8 cellular contexts compared by ENCODE assay signal in the genomic region with DNA sequence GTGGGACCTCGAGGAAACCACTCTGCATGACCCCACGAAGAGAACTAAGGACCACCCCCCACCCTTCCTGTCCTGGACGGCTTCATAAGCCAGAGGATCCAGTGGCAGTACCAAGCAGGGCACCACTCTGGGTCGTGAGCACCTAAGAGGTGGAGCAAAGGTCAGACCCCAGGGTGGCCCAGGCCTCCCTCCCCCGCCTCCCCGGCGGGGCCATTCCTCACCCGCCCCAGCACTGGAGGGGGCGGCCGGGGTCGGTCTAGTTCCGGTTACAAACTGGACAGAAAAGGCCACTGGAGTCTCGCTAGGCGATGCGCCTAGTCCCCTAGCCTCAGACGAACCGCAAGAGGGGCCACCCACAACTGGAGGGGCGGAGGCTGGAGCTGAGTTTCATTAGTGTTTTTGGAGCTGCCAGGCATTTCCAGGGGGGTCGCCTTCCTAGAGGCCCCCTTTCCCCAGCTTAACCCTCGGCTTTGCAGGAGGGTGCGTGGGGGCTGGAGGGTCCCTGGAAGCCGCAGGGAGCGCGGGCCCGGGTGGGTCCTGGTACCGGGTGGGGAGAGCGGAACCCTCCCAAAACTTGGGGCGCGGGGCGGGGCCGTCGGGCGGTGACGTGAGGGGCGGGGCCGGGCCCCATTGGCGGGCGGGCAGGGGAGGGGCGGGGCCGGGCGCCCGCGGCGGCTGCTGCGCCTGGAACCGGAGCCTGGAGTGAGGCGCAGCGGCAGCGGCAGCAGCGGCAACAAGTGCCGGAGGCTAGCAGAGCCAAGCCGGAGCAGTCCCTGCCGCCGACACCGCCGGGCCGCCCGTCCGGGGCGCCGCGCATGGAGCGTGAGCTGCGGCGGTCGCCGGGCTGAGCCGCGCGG. TPM values are rescaled to one million over a fixed set of nuclear protein-coding genes. Genes with fewer than 3 reads are reported as not detected.
DNase-seq lines count a peak whose midpoint lies in the region; ATAC-seq and TF ChIP-seq lines count a peak whose summit lies in the region.

A gene with protein sequence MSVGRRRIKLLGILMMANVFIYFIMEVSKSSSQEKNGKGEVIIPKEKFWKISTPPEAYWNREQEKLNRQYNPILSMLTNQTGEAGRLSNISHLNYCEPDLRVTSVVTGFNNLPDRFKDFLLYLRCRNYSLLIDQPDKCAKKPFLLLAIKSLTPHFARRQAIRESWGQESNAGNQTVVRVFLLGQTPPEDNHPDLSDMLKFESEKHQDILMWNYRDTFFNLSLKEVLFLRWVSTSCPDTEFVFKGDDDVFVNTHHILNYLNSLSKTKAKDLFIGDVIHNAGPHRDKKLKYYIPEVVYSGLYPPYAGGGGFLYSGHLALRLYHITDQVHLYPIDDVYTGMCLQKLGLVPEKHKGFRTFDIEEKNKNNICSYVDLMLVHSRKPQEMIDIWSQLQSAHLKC (plus strand): TSS at position 695 of the 857 bp plus-strand sequence. CDS start 26,106 bp downstream, outside the sequence.

- H3K4me1 Mint-ChIP-seq in dendritic cell treated with granulocyte-macrophage colony-stimulating factor and Interleukin-4, amounts not matched to agents 40 ng/mL and 50 ng/mL, for 4 days (ENCODE audit: low read depth) = peaks cover 49% of the 10 kb centered on the region

- TF ChIP-seq CTCF in 22Rv1 (IDR thresholded peaks at IDR 0.05) = no peak
- no peak for TF ChIP-seq CTCF in left lung (IDR thresholded peaks at IDR 0.05)

- intact Hi-C loops in dendritic cell treated with granulocyte-macrophage colony-stimulating factor and Interleukin-4, amounts not matched to agents 40 ng/mL and 50 ng/mL, for 4 days (cut with micrococcal nuclease) = loop anchor here (5.0 to 10.0 kb wide), 5 partner anchors 89 to 1649 kb away; a partner anchor contains a TSS
- intact Hi-C loops in left lung (cut with DNase I) = no loop called here

- ATAC-seq in GM18502 (IDR thresholded peaks at IDR 0.05; ENCODE audit: poor library complexity, unreplicated experiment) (peak; percentile 60), HG02970 (IDR thresholded peaks at IDR 0.05; ENCODE audit: low FRiP score, unreplicated experiment) (peak; percentile 48), left lung (peak; percentile 89)

- peak within 1 kb of the TSS; percentile 67 for H3K27ac ChIP-seq in 22Rv1
- H3K27ac ChIP-seq in left lung = peak within 1 kb of the TSS; percentile 92 to 93

- DNase-seq in NCI-H510A treated with DMSO at 0.1 percent for 48 hours (lab: John Stamatoyannopoulos, UW) (peak; percentile 72), left lung (peak; percentile 88 to 95)
- peak; percentile 79 to 82 for DNase-seq in activated CD4-positive, alpha-beta T cell treated with anti-CD3 and anti-CD28 coated beads, Interleukin-2, amount 50 U/mL, for 4 hours
- peak; percentile 70 to 83 for DNase-seq in stimulated activated CD4-positive, alpha-beta T cell treated with anti-CD3 and anti-CD28 coated beads, Interleukin-2, amount 100 ng/mL, for 48 hours

- H3K9me3 ChIP-seq in left lung = no peaks in the 10 kb centered on the region

- H3K27ac Mint-ChIP-seq in dendritic cell treated with granulocyte-macrophage colony-stimulating factor and Interleukin-4, amounts not matched to agents 40 ng/mL and 50 ng/mL, for 4 days = peak within 1 kb of the TSS; percentile 93

- H3K4me3 ChIP-seq in left lung = peak within 1 kb of the TSS; percentile 85 to 95

- no peaks in the 10 kb centered on the region for H3K9me3 Mint-ChIP-seq in dendritic cell treated with granulocyte-macrophage colony-stimulating factor and Interleukin-4, amounts not matched to agents 40 ng/mL and 50 ng/mL, for 4 days

- H3K4me1 ChIP-seq in left lung = peaks cover 20 to 43% of the 10 kb centered on the region in 2 donors

- H3K27me3 ChIP-seq in left lung = no peaks in the 10 kb centered on the region

- no peaks in the 10 kb centered on the region for H3K36me3 ChIP-seq in left lung

- H3K4me3 Mint-ChIP-seq in dendritic cell treated with granulocyte-macrophage colony-stimulating factor and Interleukin-4, amounts not matched to agents 40 ng/mL and 50 ng/mL, for 4 days = peak within 1 kb of the TSS; percentile 95

- peaks cover 8% of the 10 kb centered on the region for H3K36me3 Mint-ChIP-seq in dendritic cell treated with granulocyte-macrophage colony-stimulating factor and Interleukin-4, amounts not matched to agents 40 ng/mL and 50 ng/mL, for 4 days (ENCODE audit: low read depth)

- no peaks in the 10 kb centered on the region for H3K27me3 Mint-ChIP-seq in dendritic cell treated with granulocyte-macrophage colony-stimulating factor and Interleukin-4, amounts not matched to agents 40 ng/mL and 50 ng/mL, for 4 days

RNA-seq across cellular contexts. Expression of the gene that starts here (rescaled TPM):
- 10 to 100 TPM; 31.9 to 33.0 TPM for total RNA-seq in left lung

Comparison
In these comparisons a context has a peak if more than half of its experiments do, and no peak if none do; other contexts are left out.
1. Peak in every context shown above with its lines: DNase-seq, ATAC-seq, H3K4me3 ChIP-seq and H3K27ac ChIP-seq.